In genomic region chr7:2299131-2299829, GRCh38 we compare ENCODE assay signal across 8 cellular contexts. TPM values are rescaled to one million over a fixed set of nuclear protein-coding genes. Genes with fewer than 3 reads are reported as not detected.
DNase-seq lines count a peak whose midpoint lies in the region; ATAC-seq, FAIRE-seq and TF ChIP-seq lines count a peak whose summit lies in the region.

No MANE protein-coding gene starts in this region.

- TF ChIP-seq EP300 in transverse colon (IDR thresholded peaks at IDR 0.05; ENCODE audit: low read depth): no peak

- 68 to 72% methylated on average over 15 to 18 of the region's 18 CpGs for WGBS in transverse colon (ENCODE audit: low coverage in 1 of 2), 2 donors

- H3K27me3 Mint-ChIP-seq in WTC11 (ENCODE audit: low read depth): no peaks in the 10 kb centered on the region; the same call in 1 of the 2 replicates

- H3K4me3 ChIP-seq in kidney (ENCODE audit: low read length in 2 of 2): peak overlapping the region in 1 of 2 donors; percentile 17
- no peak overlapping the region for H3K4me3 ChIP-seq in transverse colon
- no peak overlapping the region for H3K4me3 ChIP-seq in colonic mucosa

- ATAC-seq in GM21717 (IDR thresholded peaks at IDR 0.05; ENCODE audit: unreplicated experiment) (peak; percentile 47), WTC11 (no peak)

- H3K4me1 ChIP-seq in kidney (ENCODE audit: control insufficient read depth in 1 of 2, insufficient read depth in 1 of 2, low read depth in 1 of 2, low read length in 2 of 2) (no peaks in the 10 kb centered on the region), transverse colon (no peaks in the 10 kb centered on the region), colonic mucosa (no peaks in the 10 kb centered on the region)

- H3K9ac ChIP-seq in kidney (ENCODE audit: low read length in 2 of 2): peak overlapping the region in 1 of 2 donors; percentile 26
- H3K9ac ChIP-seq in colonic mucosa (ENCODE audit: low read depth in 2 of 2, low read length in 2 of 2): no peak overlapping the region

- peak overlapping the region; percentile 91 for H3K27ac Mint-ChIP-seq in WTC11

- H3K36me3 ChIP-seq in kidney (ENCODE audit: control insufficient read depth in 1 of 2, insufficient read depth in 2 of 2, low read length in 2 of 2) (no peaks in the 10 kb centered on the region), transverse colon (no peaks in the 10 kb centered on the region), colonic mucosa (no peaks in the 10 kb centered on the region)

- CTCF ChIA-PET in WTC11 (lab: Charles Lee): interaction anchor here (1.1 kb wide), 1 partner anchor 14 kb away, joined by 3 read pairs; no protein-coding TSS in a partner anchor

- H3K9me3 Mint-ChIP-seq in WTC11: peaks cover 14% of the 10 kb centered on the region

- H3K36me3 Mint-ChIP-seq in WTC11: peaks cover 21% of the 10 kb centered on the region

- peak overlapping the region; percentile 14 to 65 for H3K27ac ChIP-seq in kidney (ENCODE audit: low read depth in 2 of 2, low read length in 2 of 2)
- H3K27ac ChIP-seq in transverse colon: peak overlapping the region in 3 of 4 donors; percentile 40 to 54 (median 53)
- H3K27ac ChIP-seq in colonic mucosa: no peak overlapping the region

- no peak for TF ChIP-seq POLR2A in transverse colon (IDR thresholded peaks at IDR 0.05)

- in situ Hi-C loops in transverse colon (cut with MboI; ENCODE audit: low pct_ligation_motif_present in 1 of 4, low pct_unique_long_range_greater_than_20kb in 1 of 4, low sequenced_read_pairs in 3 of 4): no loop called here

- TF ChIP-seq CTCF in GM10266 (IDR thresholded peaks at IDR 0.05; ENCODE audit: control insufficient read depth, insufficient read depth, low read depth, missing control alignments): no peak
- no peak for TF ChIP-seq CTCF in WTC11 (IDR thresholded peaks at IDR 0.05)
- TF ChIP-seq CTCF in kidney (IDR thresholded peaks at IDR 0.05; ENCODE audit: borderline replicate concordance, extremely low read depth, insufficient read depth): no peak
- no peak for TF ChIP-seq CTCF in transverse colon (IDR thresholded peaks at IDR 0.05)
- no peak for TF ChIP-seq CTCF in colonic mucosa (IDR thresholded peaks at IDR 0.05)

- intact Hi-C loops in kidney (cut with DNase I) (no loop called here), transverse colon (cut with DNase I; ENCODE audit: low total_unique reads) (no loop called here), head of caudate nucleus (cut with DNase I) (no loop called here), colonic mucosa (cut with DNase I) (no loop called here)

- peaks cover 40% of the 10 kb centered on the region for H3K4me1 Mint-ChIP-seq in WTC11

- H3K27me3 ChIP-seq in transverse colon (no peaks in the 10 kb centered on the region), colonic mucosa (no peaks in the 10 kb centered on the region)

- H3K9me3 ChIP-seq in kidney (ENCODE audit: control insufficient read depth in 1 of 2, low read length in 2 of 2) (no peaks in the 10 kb centered on the region), transverse colon (no peaks in the 10 kb centered on the region), colonic mucosa (no peaks in the 10 kb centered on the region)

- FAIRE-seq in kidney (lab: Jason Lieb, UNC): no peak

- DNase-seq in GM10266 (ENCODE audit: extremely low spot score): peak; percentile 80
- DNase-seq in WTC11 (ENCODE audit: low spot score): no peak
- DNase-seq in kidney: peak; percentile 56
- no peak for DNase-seq in transverse colon
- DNase-seq in head of caudate nucleus: no peak
- DNase-seq in colonic mucosa: no peak
- no peak for DNase-seq in RPMI8226

- H3K4me3 Mint-ChIP-seq in WTC11: no peak overlapping the region

- POLR2A ChIA-PET in WTC11 (lab: Charles Lee): interaction anchor here (1.4 kb wide), 1 partner anchor 11 kb away, joined by 3 read pairs; no protein-coding TSS in a partner anchor

TF ChIP-seq in WTC11, 78 proteins besides CTCF, POLR2A, EP300 and RAD21:
- no peak for TF ChIP-seq ELF4 (CRISPR knock-in tag; IDR thresholded peaks at IDR 0.05; ENCODE audit: low read depth)
- no peak for TF ChIP-seq GTF2I (CRISPR knock-in tag; conservative IDR thresholded peaks at IDR 0.05)
- TF ChIP-seq ATF1 (CRISPR knock-in tag; IDR thresholded peaks at IDR 0.05): no peak
- no peak for TF ChIP-seq ZNF671 (CRISPR knock-in tag; IDR thresholded peaks at IDR 0.05)
- no peak for TF ChIP-seq SMAD3 (CRISPR knock-in tag; IDR thresholded peaks at IDR 0.05; ENCODE audit: borderline replicate concordance)
- TF ChIP-seq IRF1 (CRISPR knock-in tag; IDR thresholded peaks at IDR 0.05): no peak
- TF ChIP-seq, protein P1, sequence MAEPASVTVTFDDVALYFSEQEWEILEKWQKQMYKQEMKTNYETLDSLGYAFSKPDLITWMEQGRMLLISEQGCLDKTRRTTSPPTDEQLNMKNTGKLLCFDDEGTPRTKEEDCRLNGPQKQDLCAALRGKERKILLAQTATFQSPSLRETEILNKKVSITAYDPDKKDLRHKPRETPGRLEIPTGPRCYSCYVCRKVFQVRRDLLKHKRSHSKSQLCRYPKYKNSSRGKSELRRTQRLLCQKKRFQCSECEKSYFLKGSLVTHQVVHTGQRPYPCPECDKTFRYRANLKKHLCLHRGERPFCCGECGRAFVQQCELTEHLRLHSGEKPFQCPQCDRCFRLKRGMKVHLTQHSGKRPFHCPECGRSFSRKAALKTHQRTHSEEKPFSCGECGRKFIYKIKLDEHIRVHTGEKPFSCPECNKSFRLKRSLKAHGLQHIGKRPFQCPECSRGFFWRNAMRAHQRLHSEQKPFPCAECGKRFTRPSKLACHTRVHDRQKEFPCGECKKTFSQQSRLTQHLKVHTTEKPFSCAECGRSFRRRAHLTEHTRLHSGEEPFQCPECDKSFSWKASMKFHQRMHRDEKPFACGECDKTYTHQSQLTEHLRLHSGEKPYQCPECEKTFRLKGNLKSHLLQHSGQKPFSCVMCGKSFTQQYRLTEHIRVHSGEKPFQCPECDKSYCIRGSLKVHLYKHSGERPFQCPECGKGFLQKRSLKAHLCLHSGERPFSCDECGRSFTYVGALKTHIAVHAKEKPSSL (CRISPR knock-in tag; conservative IDR thresholded peaks at IDR 0.05): no peak
- no peak for TF ChIP-seq TEAD1 (CRISPR knock-in tag; IDR thresholded peaks at IDR 0.05)

RNA-seq across cellular contexts. Expression of gene SNX8, which starts 15.0 kb away (rescaled TPM):
- total RNA-seq in WTC11 (2021) (44.9 to 50.8 TPM (median 49.6 TPM) in 3 replicates), kidney (38.6 TPM), transverse colon (10 to 100 TPM in 2 of 4 donors, 1 to 10 TPM in 2; 3.8 to 27.3 (median 9.2) TPM), colonic mucosa (10 to 100 TPM; 22.4 to 36.7 TPM)
- polyA plus RNA-seq in kidney (ENCODE audit: insufficient read depth, low read depth, low replicate concordance): 28.7 TPM

RNA-seq across cellular contexts. Expression of gene EIF3B, which starts 55.3 kb away (rescaled TPM):
- 300 to 361 TPM (median 304 TPM) in 3 replicates for total RNA-seq in WTC11 (2021)
- 107 TPM for total RNA-seq in kidney
- 65.5 TPM for polyA plus RNA-seq in kidney (ENCODE audit: insufficient read depth, low read depth, low replicate concordance)
- total RNA-seq in transverse colon: 100 to 1,000 TPM in 1 of 4 donors, 10 to 100 TPM in 3; 75.4 to 201 (median 90.6) TPM
- total RNA-seq in colonic mucosa: 100 to 1,000 TPM in 1 of 2 donors, 10 to 100 TPM in 1; 94.4 to 180 TPM

RNA-seq across cellular contexts. Expression of gene NUDT1, which starts 57.3 kb away (rescaled TPM):
- 100 to 108 TPM (median 102 TPM) in 3 replicates for total RNA-seq in WTC11 (2021)
- total RNA-seq in kidney: 9.3 TPM
- 12.1 TPM for polyA plus RNA-seq in kidney (ENCODE audit: insufficient read depth, low read depth, low replicate concordance)
- total RNA-seq in transverse colon: 10 to 100 TPM in 1 of 4 donors, 1 to 10 TPM in 2, not detected in 1; 4.2 to 23.6 (median 9.5) TPM
- total RNA-seq in colonic mucosa: 10 to 100 TPM; 15.0 to 51.6 TPM

RNA-seq across cellular contexts. Expression of gene MRM2, which starts 57.3 kb away (rescaled TPM):
- 33.6 to 38.9 TPM (median 34.7 TPM) in 3 replicates for total RNA-seq in WTC11 (2021)
- 25.6 TPM for total RNA-seq in kidney
- polyA plus RNA-seq in kidney (ENCODE audit: insufficient read depth, low read depth, low replicate concordance): 25.6 TPM
- total RNA-seq in transverse colon: 10 to 100 TPM in 3 of 4 donors, 1 to 10 TPM in 1; 2.2 to 15.3 (median 12.7) TPM
- total RNA-seq in colonic mucosa: 10 to 100 TPM; 17.3 to 27.0 TPM

Comparison
In these comparisons a context has a peak if more than half of its experiments do, and no peak if none do; other contexts are left out.
1. DNase-seq: peak in GM10266 (single experiment) and kidney (single experiment); none in WTC11 (single experiment), transverse colon (single experiment), head of caudate nucleus (0 of 42), colonic mucosa (single experiment) and RPMI8226 (single experiment).